ENCODE assay signal across 8 cellular contexts in genomic region chr2:130756041-130756720, GRCh38. TPM values are rescaled to one million over a fixed set of nuclear protein-coding genes. Genes with fewer than 3 reads are reported as not detected.
A peak's percentile ranks its signal among the peaks of the same experiment; 100 is the strongest.
DNase-seq lines count a peak whose midpoint lies in the region; ATAC-seq and TF ChIP-seq lines count a peak whose summit lies in the region.

No MANE protein-coding gene starts in this region.

- no peaks in the 10 kb centered on the region for H3K27me3 ChIP-seq in right cardiac atrium (ENCODE audit: control insufficient read depth, insufficient read depth)

- peak; percentile 56 for ATAC-seq in HG02642 (IDR thresholded peaks at IDR 0.05; ENCODE audit: poor library complexity, unreplicated experiment)
- peak; percentile 86 to 92 for ATAC-seq in activated T-cell treated with anti-CD3 and anti-CD28 coated beads, Interleukin-2, amount 50 U/mL, for 4 hours
- peak; percentile 77 to 79 for ATAC-seq in right cardiac atrium
- ATAC-seq in GM18511 (IDR thresholded peaks at IDR 0.05; ENCODE audit: unreplicated experiment): no peak

- DNase-seq in Calu3 (peak; percentile 20), right cardiac atrium (peak in 1 of 3 donors; percentile 54), NCI-H187 treated with DMSO at 0.1 percent for 48 hours (lab: John Stamatoyannopoulos, UW) (no peak)
- no peak for DNase-seq in activated T-cell treated with anti-CD3 and anti-CD28 coated beads, Interleukin-2, amount 50 U/mL, for 4 hours
- DNase-seq in stimulated activated CD4-positive, alpha-beta T cell treated with anti-CD3 and anti-CD28 coated beads, Interleukin-1b, Interleukin-23, amount 100 ng/mL, for 24 hours (ENCODE audit: low read depth in 4 of 4, low spot score in 1 of 4): peak in 3 of 4 experiments; percentile 4 to 7 (median 6)
- no peak for DNase-seq in activated T-helper 1 cell treated with anti-CD3 and anti-CD28 coated beads, Interleukin-12 subunit alpha, Interleukin-12 subunit beta, Interleukin-2, Interleukin-4 antibody, amounts not matched to agents 30 ng/mL and 10 ng/mL and 1 ng/mL, durations not matched to agents 14 hours and 24 hours and 36 hours (ENCODE audit: low spot score)

- H3K9me3 Mint-ChIP-seq in Calu3 (ENCODE audit: low read depth, unreplicated experiment): no peaks in the 10 kb centered on the region
- no peaks in the 10 kb centered on the region for H3K9me3 Mint-ChIP-seq in activated T-cell treated with anti-CD3 and anti-CD28 coated beads, Interleukin-2, amount 50 U/mL, for 4 hours
- no peaks in the 10 kb centered on the region for H3K9me3 Mint-ChIP-seq in activated T-helper 1 cell treated with anti-CD3 and anti-CD28 coated beads, Interleukin-12 subunit alpha, Interleukin-12 subunit beta, Interleukin-2, Interleukin-4 antibody, amounts not matched to agents 30 ng/mL and 10 ng/mL and 1 ng/mL, durations not matched to agents 14 hours and 24 hours and 36 hours

- no peaks in the 10 kb centered on the region for H3K4me1 Mint-ChIP-seq in Calu3 (ENCODE audit: low read depth, unreplicated experiment)
- peaks cover 9% of the 10 kb centered on the region for H3K4me1 Mint-ChIP-seq in activated T-cell treated with anti-CD3 and anti-CD28 coated beads, Interleukin-2, amount 50 U/mL, for 4 hours (ENCODE audit: low read depth)
- H3K4me1 Mint-ChIP-seq in activated T-helper 1 cell treated with anti-CD3 and anti-CD28 coated beads, Interleukin-12 subunit alpha, Interleukin-12 subunit beta, Interleukin-2, Interleukin-4 antibody, amounts not matched to agents 30 ng/mL and 10 ng/mL and 1 ng/mL, durations not matched to agents 14 hours and 24 hours and 36 hours (ENCODE audit: low read depth): no peaks in the 10 kb centered on the region

- intact Hi-C loops in Calu3 (cut with micrococcal nuclease; ENCODE audit: unreplicated experiment): no loop called here
- intact Hi-C loops in right cardiac atrium (cut with DNase I): no loop called here
- intact Hi-C loops in activated T-helper 1 cell treated with anti-CD3 and anti-CD28 coated beads, Interleukin-12 subunit alpha, Interleukin-12 subunit beta, Interleukin-2, Interleukin-4 antibody, amounts not matched to agents 30 ng/mL and 10 ng/mL and 1 ng/mL, durations not matched to agents 14 hours and 24 hours and 36 hours (cut with micrococcal nuclease): no loop called here

- H3K9me3 ChIP-seq in right cardiac atrium (ENCODE audit: control insufficient read depth, low read length): no peaks in the 10 kb centered on the region

- no peak overlapping the region for H3K4me3 Mint-ChIP-seq in Calu3 (ENCODE audit: low read depth, unreplicated experiment)
- H3K4me3 Mint-ChIP-seq in activated T-cell treated with anti-CD3 and anti-CD28 coated beads, Interleukin-2, amount 50 U/mL, for 4 hours: peak overlapping the region; percentile 26
- H3K4me3 Mint-ChIP-seq in activated T-helper 1 cell treated with anti-CD3 and anti-CD28 coated beads, Interleukin-12 subunit alpha, Interleukin-12 subunit beta, Interleukin-2, Interleukin-4 antibody, amounts not matched to agents 30 ng/mL and 10 ng/mL and 1 ng/mL, durations not matched to agents 14 hours and 24 hours and 36 hours: no peak overlapping the region

- 3% methylated on average over 77 of the region's 77 CpGs for WGBS in right cardiac atrium

- BruUV-seq in Calu3 (replicated peaks; lab: Mats Ljungman, UMichigan): no TSS peak

- peaks cover 95% of the 10 kb centered on the region for H3K27me3 Mint-ChIP-seq in Calu3 (ENCODE audit: unreplicated experiment)
- peaks cover 62% of the 10 kb centered on the region for H3K27me3 Mint-ChIP-seq in activated T-cell treated with anti-CD3 and anti-CD28 coated beads, Interleukin-2, amount 50 U/mL, for 4 hours (ENCODE audit: low read depth)
- H3K27me3 Mint-ChIP-seq in activated T-helper 1 cell treated with anti-CD3 and anti-CD28 coated beads, Interleukin-12 subunit alpha, Interleukin-12 subunit beta, Interleukin-2, Interleukin-4 antibody, amounts not matched to agents 30 ng/mL and 10 ng/mL and 1 ng/mL, durations not matched to agents 14 hours and 24 hours and 36 hours (ENCODE audit: insufficient read depth): peaks cover 39% of the 10 kb centered on the region

- CTCF ChIA-PET in Calu3 (lab: Charles Lee): no interaction called here

- TF ChIP-seq CTCF in Calu3 (IDR thresholded peaks at IDR 0.05; ENCODE audit: unreplicated experiment): no peak

- peak overlapping the region; percentile 47 for H3K4me3 ChIP-seq in right cardiac atrium (ENCODE audit: low read length)

- no peaks in the 10 kb centered on the region for H3K4me1 ChIP-seq in right cardiac atrium (ENCODE audit: control insufficient read depth, insufficient read depth, low read length)

- no peak overlapping the region for H3K27ac Mint-ChIP-seq in Calu3 (ENCODE audit: unreplicated experiment)
- no peak overlapping the region for H3K27ac Mint-ChIP-seq in activated T-helper 1 cell treated with anti-CD3 and anti-CD28 coated beads, Interleukin-12 subunit alpha, Interleukin-12 subunit beta, Interleukin-2, Interleukin-4 antibody, amounts not matched to agents 30 ng/mL and 10 ng/mL and 1 ng/mL, durations not matched to agents 14 hours and 24 hours and 36 hours

- H3K27ac ChIP-seq in right cardiac atrium (ENCODE audit: low read length): no peak overlapping the region

- peaks cover 4% of the 10 kb centered on the region for H3K36me3 Mint-ChIP-seq in Calu3 (ENCODE audit: insufficient read depth, unreplicated experiment)
- H3K36me3 Mint-ChIP-seq in activated T-cell treated with anti-CD3 and anti-CD28 coated beads, Interleukin-2, amount 50 U/mL, for 4 hours (ENCODE audit: insufficient read depth): peaks cover 1% of the 10 kb centered on the region
- H3K36me3 Mint-ChIP-seq in activated T-helper 1 cell treated with anti-CD3 and anti-CD28 coated beads, Interleukin-12 subunit alpha, Interleukin-12 subunit beta, Interleukin-2, Interleukin-4 antibody, amounts not matched to agents 30 ng/mL and 10 ng/mL and 1 ng/mL, durations not matched to agents 14 hours and 24 hours and 36 hours (ENCODE audit: low read depth): no peaks in the 10 kb centered on the region

RNA-seq across cellular contexts. Expression of gene AMER3, which starts 0.8 kb away (rescaled TPM):
- not detected in 2 replicates for total RNA-seq in Calu3 (2022)
- total RNA-seq in activated T-cell treated with anti-CD3 and anti-CD28 coated beads, Interleukin-2, amount 50 U/mL, for 4 hours: not detected
- total RNA-seq in right cardiac atrium: not detected
- polyA plus RNA-seq in right cardiac atrium: 0.02 TPM
- total RNA-seq in activated T-helper 1 cell treated with anti-CD3 and anti-CD28 coated beads, Interleukin-12 subunit alpha, Interleukin-12 subunit beta, Interleukin-2, Interleukin-4 antibody, amounts not matched to agents 30 ng/mL and 10 ng/mL and 1 ng/mL, durations not matched to agents 14 hours and 24 hours and 36 hours: not detected in 2 replicates

RNA-seq across cellular contexts. Expression of gene GPR148, which starts 27.3 kb away (rescaled TPM):
- total RNA-seq in Calu3 (2022) (not detected in 2 replicates), right cardiac atrium (not detected)
- not detected for total RNA-seq in activated T-cell treated with anti-CD3 and anti-CD28 coated beads, Interleukin-2, amount 50 U/mL, for 4 hours
- polyA plus RNA-seq in right cardiac atrium: not detected
- total RNA-seq in activated T-helper 1 cell treated with anti-CD3 and anti-CD28 coated beads, Interleukin-12 subunit alpha, Interleukin-12 subunit beta, Interleukin-2, Interleukin-4 antibody, amounts not matched to agents 30 ng/mL and 10 ng/mL and 1 ng/mL, durations not matched to agents 14 hours and 24 hours and 36 hours: not detected in 2 replicates

Comparison
In these comparisons a context has a peak if more than half of its experiments do, and no peak if none do; other contexts are left out.
1. DNase-seq: peak in Calu3 (single experiment) and stimulated activated CD4-positive, alpha-beta T cell treated with anti-CD3 and anti-CD28 coated beads, Interleukin-1b, Interleukin-23, amount 100 ng/mL, for 24 hours (3 of 4); none in activated T-cell treated with anti-CD3 and anti-CD28 coated beads, Interleukin-2, amount 50 U/mL, for 4 hours (single experiment), NCI-H187 treated with DMSO at 0.1 percent for 48 hours (single experiment) and activated T-helper 1 cell treated with anti-CD3 and anti-CD28 coated beads, Interleukin-12 subunit alpha, Interleukin-12 subunit beta, Interleukin-2, Interleukin-4 antibody, amounts not matched to agents 30 ng/mL and 10 ng/mL and 1 ng/mL, durations not matched to agents 14 hours and 24 hours and 36 hours (single experiment).